In the genomic region with DNA sequence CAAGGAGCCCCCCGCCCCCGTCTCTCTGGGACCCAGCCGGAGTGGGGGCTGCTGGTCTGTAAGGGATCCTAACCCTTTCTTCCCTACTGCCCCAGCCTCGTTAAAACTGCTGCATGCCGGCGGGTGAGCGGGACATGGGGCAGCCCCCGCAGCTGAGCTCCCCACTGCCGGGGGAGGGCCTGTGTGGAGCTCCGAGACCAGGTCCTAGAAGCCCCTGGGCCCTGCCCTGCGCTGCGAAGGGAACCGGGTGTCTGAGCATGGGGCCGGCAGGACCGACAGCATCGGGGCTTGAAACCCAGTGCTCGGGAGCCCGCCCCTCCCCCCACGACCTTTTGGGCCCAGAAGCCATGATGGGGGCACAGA, we compare ENCODE assay signal across 11 cellular contexts. TPM values are rescaled to one million over a fixed set of nuclear protein-coding genes. Genes with fewer than 3 reads are reported as not detected.
DNase-seq lines count a peak whose midpoint lies in the region; ATAC-seq and TF ChIP-seq lines count a peak whose summit lies in the region.
"Had no signal": no experiment of that assay in that cellular context is flagged by ENCODE, and none has a peak within 500 bp of the region (broad histone marks: within the 10 kb centered on the region; RNA-seq: fewer than 3 reads in every experiment).

No MANE protein-coding gene starts in this region.

- no peaks in the 10 kb centered on the region for H3K27me3 Mint-ChIP-seq in chondrocyte (ENCODE audit: low read depth)

- H3K4me1 ChIP-seq in HCT116 (ENCODE audit: control insufficient read depth in 1 of 2, insufficient read depth in 2 of 2, low read length in 2 of 2) (peaks cover 23 to 31% of the 10 kb centered on the region in 2 experiments), left lung (peaks cover 42 to 43% of the 10 kb centered on the region in 2 donors), subcutaneous abdominal adipose tissue (ENCODE audit: control insufficient read depth in 5 of 5, insufficient read depth in 5 of 5, low read length in 5 of 5) (peaks cover 5 to 51% (median 50%) of the 10 kb centered on the region in 5 donors)

- no peaks in the 10 kb centered on the region for H3K9me2 ChIP-seq in HCT116 (ENCODE audit: insufficient read depth)

- no peak for TF ChIP-seq POLR2A in HCT116 (IDR thresholded peaks at IDR 0.05; ENCODE audit: borderline replicate concordance, extremely low read depth, insufficient read depth, insufficient read length)

- H3K4me3 ChIP-seq in HCT116 (replicated peaks in 1 of 2; ENCODE audit: low read depth in 1 of 2, low read length in 2 of 2): no peak overlapping the region
- peak overlapping the region in 1 of 2 donors; percentile 32 for H3K4me3 ChIP-seq in left lung
- peak overlapping the region in 4 of 5 donors; percentile 6 to 76 (median 64) for H3K4me3 ChIP-seq in subcutaneous abdominal adipose tissue (ENCODE audit: low read depth in 1 of 5, low read length in 5 of 5)

- H3K9ac ChIP-seq in HCT116 (ENCODE audit: low read length): no peak overlapping the region
- peak overlapping the region in 4 of 5 donors; percentile 68 to 82 (median 78) for H3K9ac ChIP-seq in subcutaneous abdominal adipose tissue (ENCODE audit: low read length in 5 of 5)

- H3K4me2 ChIP-seq in HCT116 (ENCODE audit: low read length): no peak overlapping the region

- no peak for TF ChIP-seq RAD21 in HCT116 (IDR thresholded peaks at IDR 0.05; ENCODE audit: low read depth)

- H3K27ac ChIP-seq in HCT116 (ENCODE audit: low read depth, low read length) (peak overlapping the region; percentile 93; the same call in 1 of the 2 replicates), left lung (peak overlapping the region; percentile 86 to 91), subcutaneous abdominal adipose tissue (ENCODE audit: low read depth, low read length) (peak overlapping the region; percentile 76)

- DNase-seq in HCT116 (ENCODE audit: low read depth, low spot score) (no peak), chondrocyte (ENCODE audit: low spot score) (no peak), left lung (peak in 1 of 2 donors; percentile 74), NCI-H226 (no peak), NCI-H1694 treated with DMSO at 0.1 percent for 48 hours (lab: John Stamatoyannopoulos, UW) (no peak), RPMI8226 (no peak)
- no peak for DNase-seq in stimulated activated CD4-positive, alpha-beta T cell treated with anti-CD3 and anti-CD28 coated beads, Interleukin-4, amount 100 ng/mL, for 4 hours
- DNase-seq: activated CD4-positive, alpha-beta T cell treated with anti-CD3 and anti-CD28 coated beads, Interleukin-2, amount 50 U/mL, for 1 hour; stimulated activated CD4-positive, alpha-beta T cell treated with anti-CD3 and anti-CD28 coated beads, Interleukin-4, amount 100 ng/mL, for 24 hours had no signal

- BruUV-seq in HCT116 (replicated peaks; lab: Mats Ljungman, UMichigan): no TSS peak

- H3K36me3 ChIP-seq in HCT116 (ENCODE audit: control insufficient read depth in 1 of 2, insufficient read depth in 2 of 2, low read length in 2 of 2) (no peaks in the 10 kb centered on the region), left lung (no peaks in the 10 kb centered on the region), subcutaneous abdominal adipose tissue (ENCODE audit: control insufficient read depth in 5 of 5, insufficient read depth in 5 of 5, low read length in 5 of 5) (no peaks in the 10 kb centered on the region)

- intact Hi-C loops in HCT116 (cut with micrococcal nuclease) (loop anchor here (5.0 to 10.0 kb wide), 4 partner anchors 130 to 352 kb away; partner anchors contain the start of genes C21orf58 and PCNT), left lung (cut with DNase I) (no loop called here)

- ATAC-seq in HCT116 (no peak), left lung (peak; percentile 1)

- H3K4me3 Mint-ChIP-seq in chondrocyte (ENCODE audit: unreplicated experiment): peak overlapping the region; percentile 25

- CTCF ChIA-PET in HCT116 (lab: Charles Lee): interaction anchor here (1.6 kb wide), 1 partner anchor 171 kb away, joined by 5 read pairs; no protein-coding TSS in a partner anchor

- no peaks in the 10 kb centered on the region for H3K9me3 Mint-ChIP-seq in chondrocyte (ENCODE audit: low read depth)
- H3K9me3 Mint-ChIP-seq: IgD-negative memory B cell had no signal

- RAD21 ChIA-PET in HCT116 (lab: Charles Lee; ENCODE audit: low non-redundant PET in 1 of 2, low total read pairs in 2 of 2, uncharacterized antibody in 2 of 2, unreplicated experiment in 2 of 2): interaction anchor here in 1 of 2 experiments (0.8 kb wide), 1 partner anchor 172 kb away, joined by 5 read pairs; no protein-coding TSS in a partner anchor

- no peaks in the 10 kb centered on the region for H3K36me3 Mint-ChIP-seq in chondrocyte (ENCODE audit: low read depth)
- H3K36me3 Mint-ChIP-seq: IgD-negative memory B cell had no signal

- no peak overlapping the region for H2AFZ ChIP-seq in HCT116 (ENCODE audit: low read depth, low read length, poor library complexity, severe bottlenecking)

- H3K27ac Mint-ChIP-seq in chondrocyte (ENCODE audit: unreplicated experiment): peak overlapping the region; percentile 71
- H3K27ac Mint-ChIP-seq: IgD-negative memory B cell had no signal

- H3K27me3 ChIP-seq in HCT116 (ENCODE audit: insufficient read depth, low read length): no peaks in the 10 kb centered on the region
- peaks cover 29 to 72% of the 10 kb centered on the region in 2 donors for H3K27me3 ChIP-seq in left lung
- H3K27me3 ChIP-seq in subcutaneous abdominal adipose tissue (ENCODE audit: control insufficient read depth in 5 of 5, insufficient read depth in 4 of 5, low read length in 5 of 5): peaks cover 0 to 9% (median 3%) of the 10 kb centered on the region in 5 donors

- POLR2A ChIA-PET in HCT116 (lab: Charles Lee): no interaction called here

- no peaks in the 10 kb centered on the region for H3K79me2 ChIP-seq in HCT116 (ENCODE audit: insufficient read depth, low read length)

- TF ChIP-seq CTCF in HCT116 (IDR thresholded peaks at IDR 0.05 in 2 of 3, conservative IDR thresholded peaks at IDR 0.05 in 1 of 3; ENCODE audit: borderline replicate concordance in 1 of 3, insufficient read depth in 1 of 3, low read depth in 2 of 3, low read length in 2 of 3): no peak
- no peak for TF ChIP-seq CTCF in chondrocyte (IDR thresholded peaks at IDR 0.05)
- no peak for TF ChIP-seq CTCF in left lung (IDR thresholded peaks at IDR 0.05)

- peaks cover 45% of the 10 kb centered on the region for H3K4me1 Mint-ChIP-seq in chondrocyte (ENCODE audit: low read depth)

- H3K9me3 ChIP-seq in HCT116 (ENCODE audit: control insufficient read depth in 1 of 2, insufficient read depth in 1 of 2, low read depth in 1 of 2, low read length in 2 of 2) (no peaks in the 10 kb centered on the region), left lung (no peaks in the 10 kb centered on the region), subcutaneous abdominal adipose tissue (ENCODE audit: control insufficient read depth in 5 of 5, low read length in 5 of 5) (no peaks in the 10 kb centered on the region)

- no peaks in the 10 kb centered on the region for H4K20me1 ChIP-seq in HCT116 (ENCODE audit: insufficient read depth)

TF ChIP-seq in HCT116, 20 proteins besides CTCF, POLR2A, EP300 and RAD21 (continues in another document):
- TF ChIP-seq EZH2 (IDR thresholded peaks at IDR 0.05) (no peak), CEBPB (IDR thresholded peaks at IDR 0.05; ENCODE audit: low read depth) (no peak), ATF3 (IDR thresholded peaks at IDR 0.05) (no peak), TCF7L2 (IDR thresholded peaks at IDR 0.05; ENCODE audit: borderline replicate concordance, extremely low read depth, insufficient read depth, insufficient read length) (no peak), ELF1 (IDR thresholded peaks at IDR 0.05; ENCODE audit: borderline replicate concordance, low read depth) (no peak), YY1 (IDR thresholded peaks at IDR 0.05; ENCODE audit: extremely low read depth, insufficient replicate concordance, low read depth, low read length) (no peak), FOSL1 (IDR thresholded peaks at IDR 0.05; ENCODE audit: low read depth) (no peak), ZNF274 (IDR thresholded peaks at IDR 0.05; ENCODE audit: low read depth, low read length) (no peak), CBX3 (IDR thresholded peaks at IDR 0.05; ENCODE audit: low read depth) (no peak), POLR2AphosphoS5 (IDR thresholded peaks at IDR 0.05; ENCODE audit: low read depth, low read length) (no peak), JUND (IDR thresholded peaks at IDR 0.05) (no peak), SP1 (IDR thresholded peaks at IDR 0.05; ENCODE audit: low read depth) (no peak), SIN3A (IDR thresholded peaks at IDR 0.05; ENCODE audit: low read depth) (no peak), ZFX (IDR thresholded peaks at IDR 0.05) (no peak)
- TF ChIP-seq, protein P1, sequence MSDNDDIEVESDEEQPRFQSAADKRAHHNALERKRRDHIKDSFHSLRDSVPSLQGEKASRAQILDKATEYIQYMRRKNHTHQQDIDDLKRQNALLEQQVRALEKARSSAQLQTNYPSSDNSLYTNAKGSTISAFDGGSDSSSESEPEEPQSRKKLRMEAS (IDR thresholded peaks at IDR 0.05): no peak

RNA-seq across cellular contexts. Expression of gene COL6A1, which starts 9.2 kb away (rescaled TPM):
- 87.5 TPM for total RNA-seq in HCT116 (2021; ENCODE audit: unreplicated experiment)
- 96.4 and 117 TPM in 2 replicates for polyA plus RNA-seq in HCT116 (2012)
- total RNA-seq in chondrocyte: 994 to 1,063 TPM (median 1,052 TPM) in 3 replicates
- 100 to 1,000 TPM; 272 to 322 TPM for total RNA-seq in left lung
- polyA plus RNA-seq: IgD-negative memory B cell had no signal

Comparison
In these comparisons a context has a peak if more than half of its experiments do, and no peak if none do; other contexts are left out.
1. H3K4me3 ChIP-seq: peak in subcutaneous abdominal adipose tissue (4 of 5); none in HCT116 (0 of 2).
2. Peak in every context shown above with its lines, with median percentiles within 50 percentile points of each other: H3K27ac ChIP-seq.